ENCODE assay signal across 1 cellular context in genomic region chr5:151758430-151759241, GRCh38.
A peak's percentile ranks its signal among the peaks of the same experiment; 100 is the strongest.
TF ChIP-seq lines count a peak whose summit lies in the region.

Gene ATOX1, minus strand, starts transcription at chr5:151758631. Its CDS starts 80 bp downstream, at chr5:151758551.

TF ChIP-seq in GM12878, 131 proteins besides CTCF, POLR2A, EP300 and RAD21 (continued from another document and continues in another):
- TF ChIP-seq PRDM15 (CRISPR knock-in tag; IDR thresholded peaks at IDR 0.05) (no peak), FOS (IDR thresholded peaks at IDR 0.05; ENCODE audit: borderline replicate concordance, extremely low read depth, insufficient read length) (no peak), NFXL1 (IDR thresholded peaks at IDR 0.05; ENCODE audit: borderline replicate concordance) (no peak), SIN3A (IDR thresholded peaks at IDR 0.05; ENCODE audit: low read depth, low read length) (peak; percentile 52; the same call in 1 of the 2 replicates), TBL1XR1 (IDR thresholded peaks at IDR 0.05; ENCODE audit: low read depth, low read length) (no peak; the same call in 1 of the 2 replicates), ZNF274 (IDR thresholded peaks at IDR 0.05; ENCODE audit: insufficient read depth, insufficient read length) (no peak), ZSCAN29 (IDR thresholded peaks at IDR 0.05) (no peak), ZBTB4 (CRISPR knock-in tag; IDR thresholded peaks at IDR 0.05) (no peak), NFIC (IDR thresholded peaks at IDR 0.05; ENCODE audit: low read depth, low read length) (no peak), ZNF384 (IDR thresholded peaks at IDR 0.05; ENCODE audit: borderline replicate concordance, low read depth, low read length) (no peak), SUZ12 (IDR thresholded peaks at IDR 0.05; ENCODE audit: unreplicated experiment) (no peak), CEBPZ (IDR thresholded peaks at IDR 0.05; ENCODE audit: low read depth, low read length) (no peak), FOXM1 (IDR thresholded peaks at IDR 0.05; ENCODE audit: low read depth, low read length) (no peak), KDM1A (IDR thresholded peaks at IDR 0.05; ENCODE audit: borderline replicate concordance) (no peak), GATAD2B (conservative IDR thresholded peaks at IDR 0.05; ENCODE audit: low read depth) (0 out of 2 replicates have a peak, but pooled peaks have one; percentile 42), ELK1 (IDR thresholded peaks at IDR 0.05; ENCODE audit: low read depth, low read length) (no peak), YY1 (IDR thresholded peaks at IDR 0.05; ENCODE audit: low read depth, low read length) (no peak; the same call in 1 of the 2 replicates), CHD2 (IDR thresholded peaks at IDR 0.05; ENCODE audit: borderline replicate concordance, low read depth, low read length) (no peak; the same call in 1 of the 2 replicates), ESRRA (IDR thresholded peaks at IDR 0.05; ENCODE audit: low read length) (no peak), JUND (IDR thresholded peaks at IDR 0.05; ENCODE audit: low read depth, low read length) (no peak), TAF1 (IDR thresholded peaks at IDR 0.05; ENCODE audit: borderline replicate concordance, low read depth, low read length) (peak; percentile 96), POLR2AphosphoS5 (IDR thresholded peaks at IDR 0.05; ENCODE audit: low read length) (peak; percentile 98), MLLT1 (IDR thresholded peaks at IDR 0.05) (0 out of 2 replicates have a peak, but pooled peaks have one; percentile 13), SP1 (IDR thresholded peaks at IDR 0.05; ENCODE audit: low read depth, low read length) (peak; percentile 43), CHD1 (IDR thresholded peaks at IDR 0.05; ENCODE audit: low read depth, low read length) (no peak), ATF3 (IDR thresholded peaks at IDR 0.05; ENCODE audit: borderline replicate concordance, extremely low read depth, low read depth, low read length) (no peak), NR2C1 (IDR thresholded peaks at IDR 0.05) (no peak), NFYA (IDR thresholded peaks at IDR 0.05; ENCODE audit: borderline replicate concordance, low read depth, low read length) (no peak), E2F4 (IDR thresholded peaks at IDR 0.05; ENCODE audit: low read depth, low read length) (no peak), HDGF (IDR thresholded peaks at IDR 0.05) (peak; percentile 69; the same call in 1 of the 2 replicates), ZBED1 (IDR thresholded peaks at IDR 0.05; ENCODE audit: borderline replicate concordance) (no peak), STAT1 (conservative IDR thresholded peaks at IDR 0.05) (no peak), BMI1 (IDR thresholded peaks at IDR 0.05; ENCODE audit: borderline replicate concordance) (no peak), ZNF622 (IDR thresholded peaks at IDR 0.05) (no peak), ZZZ3 (IDR thresholded peaks at IDR 0.05; ENCODE audit: control insufficient read depth, insufficient read length, low read depth) (no peak), EED (IDR thresholded peaks at IDR 0.05; ENCODE audit: low read depth) (no peak), DPF2 (IDR thresholded peaks at IDR 0.05) (0 out of 2 replicates have a peak, but pooled peaks have one; percentile 16), RELB (IDR thresholded peaks at IDR 0.05; ENCODE audit: low read depth) (no peak), CBX3 (IDR thresholded peaks at IDR 0.05; ENCODE audit: borderline replicate concordance, low read depth) (no peak), PAX5 (IDR thresholded peaks at IDR 0.05; ENCODE audit: borderline replicate concordance, low read depth, low read length) (peak; percentile 18; the same call in 1 of the 2 replicates), IKZF1 (conservative IDR thresholded peaks at IDR 0.05) (peak; percentile 48), ATF7 (IDR thresholded peaks at IDR 0.05; ENCODE audit: low read depth) (no peak), ZNF687 (IDR thresholded peaks at IDR 0.05) (peak; percentile 70; the same call in 1 of the 2 replicates)
